Comparison of ENCODE assay signal across 35 cellular contexts in the genomic region with DNA sequence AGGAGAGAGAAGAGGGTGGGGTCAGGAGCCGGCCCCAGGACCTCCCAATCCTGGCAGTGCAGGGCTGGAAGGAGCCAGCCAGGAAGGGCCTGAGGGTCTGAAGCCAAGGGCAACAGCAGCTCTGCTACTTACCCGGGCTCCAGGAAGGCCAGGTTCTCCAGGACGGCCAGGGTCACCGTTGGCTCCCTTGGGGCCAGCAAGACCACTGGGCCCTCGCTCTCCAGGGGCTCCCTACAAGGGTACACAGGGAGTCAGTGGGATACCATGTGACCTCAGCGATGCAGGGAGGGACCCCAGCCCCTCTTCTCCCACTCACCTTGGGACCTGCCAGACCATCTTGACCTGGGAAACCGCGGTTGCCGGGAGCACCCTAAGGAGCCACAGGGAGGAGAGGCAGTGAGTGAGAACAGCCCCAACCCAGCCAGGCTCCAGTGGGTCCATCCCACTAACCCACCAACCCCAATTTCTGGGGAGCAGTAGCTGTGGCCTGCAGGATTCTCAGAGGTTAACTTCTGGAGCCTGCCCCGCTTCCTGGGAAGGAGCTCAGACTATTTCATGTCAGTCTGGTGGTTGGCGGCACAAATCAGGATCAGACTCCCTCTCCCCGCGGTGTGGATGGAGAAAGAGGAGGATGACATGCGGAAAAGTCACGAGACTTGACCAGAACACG. TPM values are rescaled to one million over a fixed set of nuclear protein-coding genes. Genes with fewer than 3 reads are reported as not detected.
"Had no signal": no experiment of that assay in that cellular context is flagged by ENCODE, and none has a peak within 500 bp of the region (broad histone marks: within the 10 kb centered on the region; RNA-seq: fewer than 3 reads in every experiment).

No MANE protein-coding gene starts in this region.

- DNase-seq: activated CD4-positive, alpha-beta T cell treated with anti-CD3 and anti-CD28 coated beads for 1 hour; activated CD4-positive, alpha-beta T cell treated with anti-CD3 and anti-CD28 coated beads for 48 hours; activated CD4-positive, CD25-positive, alpha-beta regulatory T cell; activated CD8-positive, alpha-beta T cell treated with anti-CD3 and anti-CD28 coated beads for 36 hours; activated gamma-delta T cell treated with Interleukin-2 at 50 U/mL for 16 hours; activated naive CD4-positive, alpha-beta T cell treated with anti-CD3 and anti-CD28 coated beads for 36 hours; activated T-cell treated with anti-CD3 and anti-CD28 coated beads, Interleukin-2, amount 50 U/mL, for 1 hour; activated T-cell treated with anti-CD3 and anti-CD28 coated beads, Interleukin-2, amount 50 U/mL, for 72 hours; adrenal gland; body of pancreas; Kasumi-1; KG1; MG63; NCI-H1092; NCI-H1436 treated with DMSO at 0.1 percent for 48 hours; NCI-H1694 treated with DMSO at 0.1 percent for 48 hours; NCI-H2029; NCI-H345; NCI-H524 treated with DMSO at 0.1 percent for 48 hours; NCI-H748 treated with DMSO at 0.1 percent for 48 hours; NK-92 treated with Interleukin-12 subunit alpha and Interleukin-12 subunit beta, amount 100 ng/mL, for 24 hours; PC-3; Peyer's patch; RPMI8226; SIG-M5; T-cell; T-helper 17 cell; T-helper 9 cell had no signal

- H3K36me3 ChIP-seq: adrenal gland, breast epithelium, MG63, Peyer's patch had no signal

- H3K9me3 ChIP-seq: adrenal gland, body of pancreas, breast epithelium, MG63, Peyer's patch had no signal

- H3K4me1 ChIP-seq: body of pancreas, breast epithelium had no signal

- H3K27me3 ChIP-seq: adrenal gland, body of pancreas, breast epithelium, MG63, Peyer's patch had no signal

- ATAC-seq: activated CD8-positive, alpha-beta T cell treated with anti-CD3 and anti-CD28 coated beads for 36 hours; activated naive CD4-positive, alpha-beta T cell treated with anti-CD3 and anti-CD28 coated beads, Interleukin-2, amount 50 U/mL, for 72 hours; activated T-cell treated with anti-CD3 and anti-CD28 coated beads, Interleukin-2, amount 50 U/mL, for 72 hours; activated T-helper 17 cell treated with anti-CD3 and anti-CD28 coated beads, Interleukin-2, amount 50 U/mL, for 72 hours; body of pancreas; PC-3; Right ventricle myocardium inferior; SK-N-SH treated with all-trans-retinoic acid at 6 μM for 48 hours; T-cell; T-helper 17 cell had no signal

- H3K27ac ChIP-seq: adrenal gland, body of pancreas, breast epithelium, Peyer's patch, VCaP had no signal

- H3K4me3 ChIP-seq: adrenal gland, body of pancreas, breast epithelium, MG63, Peyer's patch had no signal

RNA-seq across cellular contexts. Expression of a gene that starts 18.5 kb away (rescaled TPM):
- total RNA-seq: activated CD8-positive, alpha-beta memory T cell treated with anti-CD3 and anti-CD28 coated beads for 36 hours; activated naive CD4-positive, alpha-beta T cell treated with anti-CD3 and anti-CD28 coated beads for 36 hours; activated naive CD4-positive, alpha-beta T cell treated with anti-CD3 and anti-CD28 coated beads, Interleukin-2, amount 50 U/mL, for 72 hours; activated T-helper 17 cell treated with anti-CD3 and anti-CD28 coated beads, Interleukin-2, amount 50 U/mL, for 72 hours; body of pancreas; Right ventricle myocardium inferior; T-cell; T-helper 17 cell had no signal
